Comparison of ENCODE assay signal across 12 cellular contexts in the genomic region with DNA sequence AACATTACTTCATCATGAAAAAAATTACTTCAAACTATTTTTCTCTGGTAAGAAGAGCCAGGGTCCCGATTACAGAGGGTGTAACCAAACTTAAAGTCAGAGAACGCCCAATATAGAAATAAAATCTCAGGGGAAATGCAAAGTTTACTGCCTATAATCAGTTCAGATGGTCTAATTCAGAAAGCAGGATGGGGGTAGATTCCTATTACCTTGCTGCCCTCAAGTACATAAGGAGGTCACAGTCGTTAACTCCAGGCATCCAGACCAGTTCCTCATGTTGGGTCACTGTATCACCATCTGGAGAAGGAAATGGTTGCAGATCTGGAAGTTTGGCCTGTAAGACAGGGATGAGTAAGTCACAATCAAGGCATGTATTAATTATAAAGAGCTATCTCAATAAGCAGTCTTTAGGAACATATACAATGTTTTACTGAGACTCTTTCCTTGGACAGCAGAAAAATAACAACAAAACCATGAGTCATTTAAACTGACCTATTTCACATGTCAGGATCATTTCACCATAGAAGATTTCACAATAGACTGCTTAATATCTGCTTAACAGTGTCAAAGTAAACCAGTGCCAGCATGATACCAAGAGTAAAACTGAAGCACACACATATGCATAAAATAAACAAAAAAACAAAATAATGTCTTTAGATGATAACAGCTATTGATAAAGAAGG.
DNase-seq lines count a peak whose midpoint lies in the region; ATAC-seq, FAIRE-seq and TF ChIP-seq lines count a peak whose summit lies in the region.
"Had no signal": no experiment of that assay in that cellular context is flagged by ENCODE, and none has a peak within 500 bp of the region (broad histone marks: within the 10 kb centered on the region; RNA-seq: fewer than 3 reads in every experiment).

No MANE protein-coding gene starts in this region.

- peak overlapping the region; percentile 34 for H3K27ac Mint-ChIP-seq in activated CD4-positive, alpha-beta T cell treated with anti-CD3 and anti-CD28 coated beads, Interleukin-2, amount 10 ng/mL, durations not matched to agents 24 days and 14 days

- peak; percentile 56 for FAIRE-seq in islet of Langerhans (lab: Jason Lieb, UNC)
- FAIRE-seq: A204.1, small intestine had no signal

- H3K4me1 ChIP-seq in adrenal gland (replicated peaks in 1 of 2) (peaks cover 15 to 24% of the 10 kb centered on the region in 2 donors), upper lobe of right lung (peaks cover 16% of the 10 kb centered on the region)

- no peak overlapping the region for H3K4me3 ChIP-seq in adrenal gland
- no peak overlapping the region for H3K4me3 ChIP-seq in upper lobe of right lung

- H3K36me3 ChIP-seq in adrenal gland (replicated peaks in 1 of 2) (peaks cover 0 to 20% of the 10 kb centered on the region in 2 donors), upper lobe of right lung (peaks cover 33% of the 10 kb centered on the region)

- WGBS in adrenal gland, 4 donors, result 64 to 76% (median 71%) methylated on average over 3 of the region's 3 CpGs

- TF ChIP-seq CTCF in adrenal gland (IDR thresholded peaks at IDR 0.05), result no peak
- no peak for TF ChIP-seq CTCF in upper lobe of right lung (IDR thresholded peaks at IDR 0.05)

- intact Hi-C loops in activated CD4-positive, alpha-beta T cell treated with anti-CD3 and anti-CD28 coated beads, Interleukin-2, amount 10 ng/mL, durations not matched to agents 24 days and 14 days (cut with micrococcal nuclease), result loop anchor here (2.0 kb wide), 1 partner anchor 21 kb away; no protein-coding TSS in a partner anchor
- intact Hi-C loops in adrenal gland (cut with DNase I) (no loop called here), upper lobe of right lung (cut with DNase I) (no loop called here)

- H3K4me1 Mint-ChIP-seq in activated CD4-positive, alpha-beta T cell treated with anti-CD3 and anti-CD28 coated beads, Interleukin-2, amount 10 ng/mL, durations not matched to agents 24 days and 14 days, result peaks cover 29% of the 10 kb centered on the region

- no peak for DNase-seq in activated CD4-positive, alpha-beta T cell treated with anti-CD3 and anti-CD28 coated beads, Interleukin-2, amount 10 ng/mL, durations not matched to agents 24 days and 14 days
- DNase-seq in activated CD4-positive, alpha-beta T cell treated with anti-CD3 and anti-CD28 coated beads for 4 hours, result no peak
- no peak for DNase-seq in adrenal gland
- DNase-seq in upper lobe of right lung, result no peak
- no peak for DNase-seq in Kasumi-1 (lab: John Stamatoyannopoulos, UW)
- DNase-seq in activated CD4-positive, alpha-beta T cell treated with anti-CD3 and anti-CD28 coated beads, Interleukin-2, amount 50 U/mL, for 48 hours, result no peak
- DNase-seq: activated CD4-positive, alpha-beta T cell treated with anti-CD3 and anti-CD28 coated beads for 48 hours; NCI-H1092; small intestine had no signal

- H3K27me3 Mint-ChIP-seq in activated CD4-positive, alpha-beta T cell treated with anti-CD3 and anti-CD28 coated beads, Interleukin-2, amount 10 ng/mL, durations not matched to agents 24 days and 14 days, result no peaks in the 10 kb centered on the region

- ATAC-seq in upper lobe of right lung (peak; percentile 61), GM19023 (IDR thresholded peaks at IDR 0.05; ENCODE audit: unreplicated experiment) (no peak)

- H3K27ac ChIP-seq in adrenal gland, result peak overlapping the region in 3 of 5 donors; percentile 45 to 56 (median 47)
- H3K27ac ChIP-seq in upper lobe of right lung, result peak overlapping the region; percentile 37

- H3K9me3 ChIP-seq in adrenal gland (replicated peaks in 1 of 3) (no peaks in the 10 kb centered on the region), upper lobe of right lung (no peaks in the 10 kb centered on the region)

- H3K4me3 Mint-ChIP-seq in activated CD4-positive, alpha-beta T cell treated with anti-CD3 and anti-CD28 coated beads, Interleukin-2, amount 10 ng/mL, durations not matched to agents 24 days and 14 days, result no peak overlapping the region

- TF ChIP-seq POLR2A in adrenal gland (IDR thresholded peaks at IDR 0.05), result no peak

- H3K27me3 ChIP-seq in adrenal gland, result no peaks in the 10 kb centered on the region
- H3K27me3 ChIP-seq in upper lobe of right lung, result no peaks in the 10 kb centered on the region

- no peaks in the 10 kb centered on the region for H3K9me3 Mint-ChIP-seq in activated CD4-positive, alpha-beta T cell treated with anti-CD3 and anti-CD28 coated beads, Interleukin-2, amount 10 ng/mL, durations not matched to agents 24 days and 14 days

- peaks cover 46% of the 10 kb centered on the region for H3K36me3 Mint-ChIP-seq in activated CD4-positive, alpha-beta T cell treated with anti-CD3 and anti-CD28 coated beads, Interleukin-2, amount 10 ng/mL, durations not matched to agents 24 days and 14 days (ENCODE audit: low read depth)
